In the genomic region with DNA sequence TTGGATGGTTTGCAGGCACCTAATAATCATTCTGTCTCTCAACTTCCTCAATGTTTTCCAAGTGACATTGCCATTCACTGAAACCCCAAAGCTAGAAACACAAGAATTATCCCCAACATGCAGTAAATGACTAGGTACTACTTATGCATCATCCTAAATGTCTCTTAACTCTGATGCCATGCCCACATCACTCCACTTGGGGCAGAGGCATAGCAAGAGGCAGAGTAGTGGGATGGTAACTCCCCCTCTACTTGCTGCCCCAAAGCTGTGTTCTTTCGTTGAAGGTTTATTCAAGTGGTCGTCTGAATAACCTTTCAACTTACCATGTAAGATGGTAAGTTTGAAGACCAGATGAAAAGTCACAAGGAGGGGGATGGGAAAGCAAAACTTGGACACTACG, we compare ENCODE assay signal across 18 cellular contexts.
DNase-seq lines count a peak whose midpoint lies in the region; ATAC-seq and TF ChIP-seq lines count a peak whose summit lies in the region.
"Had no signal": no experiment of that assay in that cellular context is flagged by ENCODE, and none has a peak within 500 bp of the region (broad histone marks: within the 10 kb centered on the region; RNA-seq: fewer than 3 reads in every experiment).

No MANE protein-coding gene starts in this region.

- in situ Hi-C loops in brain microvascular endothelial cell (cut with HindIII; ENCODE audit: low pct_ligation_motif_present, low sequenced_read_pairs) = no loop called here

- no peak overlapping the region for H3K4me2 ChIP-seq in mesenchymal stem cell (ENCODE audit: low read length, poor library complexity, severe bottlenecking)
- H3K4me2 ChIP-seq: BLaER1 treated with 17β-estradiol and CSF1 and Interleukin-3, amounts not matched to agents 10 nM and 100 nM had no signal

- intact Hi-C loops in dorsolateral prefrontal cortex (cut with DNase I) = no loop called here
- intact Hi-C loops in posterior vena cava (cut with DNase I) = no loop called here

- no peak overlapping the region for H4K91ac ChIP-seq in mesenchymal stem cell (ENCODE audit: low read length)

- no peak overlapping the region for H3K14ac ChIP-seq in mesenchymal stem cell (ENCODE audit: low read length in 2 of 2)

- no peaks in the 10 kb centered on the region for H3K36me3 ChIP-seq in brain microvascular endothelial cell (replicated peaks)
- H3K36me3 ChIP-seq in mesenchymal stem cell (ENCODE audit: control insufficient read depth in 1 of 2, insufficient read depth in 2 of 2, low read depth in 1 of 2, low read length in 2 of 2) = no peaks in the 10 kb centered on the region
- H3K36me3 ChIP-seq: BLaER1 treated with 17β-estradiol and CSF1 and Interleukin-3, amounts not matched to agents 10 nM and 100 nM had no signal

- H3K27ac ChIP-seq in brain microvascular endothelial cell = no peak overlapping the region
- no peak overlapping the region for H3K27ac ChIP-seq in mesenchymal stem cell (ENCODE audit: low read length, poor library complexity, severe bottlenecking)
- no peak overlapping the region for H3K27ac ChIP-seq in dorsolateral prefrontal cortex
- H3K27ac ChIP-seq: BLaER1 treated with 17β-estradiol and CSF1 and Interleukin-3, amounts not matched to agents 10 nM and 100 nM; SK-N-MC had no signal

- TF ChIP-seq CTCF in GM12874 (IDR thresholded peaks at IDR 0.05; ENCODE audit: insufficient read depth, low read depth, low read length) (0 out of 2 replicates have a peak, but pooled peaks have one; percentile 17), brain microvascular endothelial cell (IDR thresholded peaks at IDR 0.05; ENCODE audit: low read depth, low read length, missing control alignments) (peak; percentile 33), dorsolateral prefrontal cortex (IDR thresholded peaks at IDR 0.05 in 54 of 56, conservative IDR thresholded peaks at IDR 0.05 in 2 of 56; ENCODE audit: low read depth in 1 of 56, partially characterized antibody in 56 of 56) (no peak)

- no peaks in the 10 kb centered on the region for H3K27me3 ChIP-seq in brain microvascular endothelial cell (replicated peaks)
- H3K27me3 ChIP-seq in mesenchymal stem cell (ENCODE audit: control insufficient read depth in 1 of 2, insufficient read depth in 1 of 2, low read length in 2 of 2) = no peaks in the 10 kb centered on the region
- no peaks in the 10 kb centered on the region for H3K27me3 ChIP-seq in dorsolateral prefrontal cortex
- H3K27me3 ChIP-seq: BLaER1 treated with 17β-estradiol and CSF1 and Interleukin-3, amounts not matched to agents 10 nM and 100 nM had no signal

- H2AK5ac ChIP-seq in mesenchymal stem cell (ENCODE audit: low read length, severe bottlenecking) = no peak overlapping the region

- H2BK12ac ChIP-seq in mesenchymal stem cell (ENCODE audit: low read length in 2 of 2) = no peak overlapping the region

- no peak overlapping the region for H3K9ac ChIP-seq in mesenchymal stem cell (ENCODE audit: low read length)
- H3K9ac ChIP-seq: BLaER1 treated with 17β-estradiol and CSF1 and Interleukin-3, amounts not matched to agents 10 nM and 100 nM had no signal

- H2BK5ac ChIP-seq in mesenchymal stem cell (ENCODE audit: low read depth, low read length, poor library complexity, severe bottlenecking) = no peak overlapping the region

- no peak overlapping the region for H3K4ac ChIP-seq in mesenchymal stem cell (ENCODE audit: low read depth in 1 of 2, low read length in 2 of 2)

- 96% methylated on average over 1 of the region's 3 CpGs for WGBS in mesenchymal stem cell

- H2AFZ ChIP-seq in mesenchymal stem cell (ENCODE audit: low read depth, low read length) = no peak overlapping the region

- H4K8ac ChIP-seq in mesenchymal stem cell (ENCODE audit: low read length) = peak overlapping the region; percentile 51

- H3K79me1 ChIP-seq in mesenchymal stem cell (replicated peaks; ENCODE audit: low read length, poor library complexity, severe bottlenecking) = no peaks in the 10 kb centered on the region

- ATAC-seq in GM19463 (IDR thresholded peaks at IDR 0.05; ENCODE audit: unreplicated experiment) = no peak
- ATAC-seq: Panc1, Right ventricle myocardium inferior had no signal

- peak; percentile 34 for DNase-seq in NAMALWA (ENCODE audit: low spot score)
- no peak for DNase-seq in brain microvascular endothelial cell
- no peak for DNase-seq in mesenchymal stem cell
- no peak for DNase-seq in dorsolateral prefrontal cortex
- no peak for DNase-seq in KG1 (lab: John Stamatoyannopoulos, UW)
- DNase-seq in posterior vena cava (ENCODE audit: low spot score) = no peak
- DNase-seq: DMS153, H7, MV-4-11, NCI-H1694, NCI-H345, NCI-H69 had no signal

- H3K4me1 ChIP-seq in mesenchymal stem cell (ENCODE audit: control insufficient read depth, insufficient read depth, low read depth, low read length) = no peaks in the 10 kb centered on the region

- H3K23ac ChIP-seq in mesenchymal stem cell (ENCODE audit: low read length in 2 of 2) = no peak overlapping the region

- H3K9me3 ChIP-seq in mesenchymal stem cell (ENCODE audit: control insufficient read depth, low read length) = no peaks in the 10 kb centered on the region

- H3K4me3 ChIP-seq in brain microvascular endothelial cell (ENCODE audit: low read depth, low read length) (no peak overlapping the region), mesenchymal stem cell (ENCODE audit: insufficient read depth in 1 of 2, low read depth in 1 of 2, low read length in 2 of 2) (no peak overlapping the region), dorsolateral prefrontal cortex (no peak overlapping the region)
- H3K4me3 ChIP-seq: BLaER1 treated with 17β-estradiol and CSF1 and Interleukin-3, amounts not matched to agents 10 nM and 100 nM; SK-N-MC had no signal

- H2BK15ac ChIP-seq in mesenchymal stem cell (ENCODE audit: low read depth, poor library complexity, severe bottlenecking) = no peak overlapping the region

- no peak overlapping the region for H3K18ac ChIP-seq in mesenchymal stem cell (ENCODE audit: low read depth in 1 of 2, low read length in 2 of 2)

- H2BK120ac ChIP-seq in mesenchymal stem cell (ENCODE audit: low read depth, low read length) = no peak overlapping the region

Comparison
In these comparisons a context has a peak if more than half of its experiments do, and no peak if none do; other contexts are left out.
1. CTCF ChIP-seq: peak in GM12874 (single experiment) and brain microvascular endothelial cell (single experiment); none in dorsolateral prefrontal cortex (0 of 56).